7 cellular contexts compared by ENCODE assay signal in the genomic region with DNA sequence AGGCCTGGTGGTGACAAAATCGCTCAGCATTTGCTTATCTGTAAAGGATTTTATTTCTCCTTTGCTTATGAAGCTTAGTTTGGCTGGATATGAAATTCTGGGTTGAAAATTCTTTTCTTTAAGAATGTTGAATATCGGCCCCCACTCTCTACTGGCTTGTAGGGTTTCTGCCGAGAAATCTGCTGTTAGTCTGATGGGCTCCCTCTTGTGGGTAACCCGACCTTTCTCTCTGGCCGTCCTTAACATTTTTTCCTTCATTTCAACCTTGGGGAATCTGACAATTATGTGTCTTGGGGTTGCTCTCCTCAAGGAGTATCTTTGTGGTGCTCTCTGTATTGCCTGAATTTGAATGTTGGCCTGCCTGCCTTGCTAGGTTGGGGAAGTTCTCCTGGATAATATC.
DNase-seq lines count a peak whose midpoint lies in the region; ATAC-seq and TF ChIP-seq lines count a peak whose summit lies in the region.
"Not testable (repeated sequence)": the region's sequence is repeated elsewhere in the genome, so short reads cannot be mapped to it uniquely, and the experiment has no call there.

No MANE protein-coding gene starts in this region.

- TF ChIP-seq CTCF in GM23338 (conservative IDR thresholded peaks at IDR 0.05; ENCODE audit: low read depth in 2 of 2) (peak; percentile 39 to 58), LNCaP clone FGC (IDR thresholded peaks at IDR 0.05; ENCODE audit: control insufficient read depth, extremely low read depth, insufficient read depth) (0 out of 2 replicates have a peak, but pooled peaks have one; percentile 9), WERI-Rb-1 (IDR thresholded peaks at IDR 0.05; ENCODE audit: low read depth, low read length) (peak; percentile 16; the same call in 1 of the 2 replicates), fibroblast of villous mesenchyme (IDR thresholded peaks at IDR 0.05; ENCODE audit: insufficient read depth, low read depth, low read length) (peak; percentile 11)

- not testable (repeated sequence) for H3K27me3 ChIP-seq in BLaER1; GM23338 (ENCODE audit: insufficient read depth); WERI-Rb-1 (ENCODE audit: insufficient read depth, low read depth, severe bottlenecking)

- not testable (repeated sequence) for H3K36me3 ChIP-seq in BLaER1; GM23338 (ENCODE audit: insufficient read depth); WERI-Rb-1

- H3K9me3 ChIP-seq in BLaER1, result peaks cover 25% of the 10 kb centered on the region
- H3K9me3 ChIP-seq in WERI-Rb-1 (ENCODE audit: severe bottlenecking), result not testable (repeated sequence)

- peaks cover 44% of the 10 kb centered on the region for H3K4me1 ChIP-seq in BLaER1
- not testable (repeated sequence) for H3K4me1 ChIP-seq in GM23338 (ENCODE audit: insufficient read depth)

- not testable (repeated sequence) for H3F3A ChIP-seq in GM23338 (replicated peaks; ENCODE audit: low read depth)

- H3K4me3 Mint-ChIP-seq in GM23338; activated T-cell treated with anti-CD3 and anti-CD28 coated beads, Interleukin-2, amount 50 U/mL, for 72 hours; stimulated activated memory B cell treated with anti-CD40 and anti-IgM and Interleukin-4, amounts not matched to agents 10 μg/mL and 1 μg/mL and 100 μg/mL, for 72 hours: not testable (repeated sequence)

- H3K27ac Mint-ChIP-seq in GM23338, result not testable (repeated sequence)
- H3K27ac Mint-ChIP-seq in activated T-cell treated with anti-CD3 and anti-CD28 coated beads, Interleukin-2, amount 50 U/mL, for 72 hours, result peak overlapping the region; percentile 11
- peak overlapping the region; percentile 59 for H3K27ac Mint-ChIP-seq in stimulated activated memory B cell treated with anti-CD40 and anti-IgM and Interleukin-4, amounts not matched to agents 10 μg/mL and 1 μg/mL and 100 μg/mL, for 72 hours

- not testable (repeated sequence) for H3K4me3 ChIP-seq in BLaER1; GM23338; LNCaP clone FGC (ENCODE audit: low read depth, low read length); WERI-Rb-1 (ENCODE audit: low read depth, low read length); fibroblast of villous mesenchyme (ENCODE audit: low read depth, low read length)

- not testable (repeated sequence) for H3K36me3 Mint-ChIP-seq in GM23338 (ENCODE audit: low read depth)
- peaks cover 9 to 21% of the 10 kb centered on the region in 2 donors for H3K36me3 Mint-ChIP-seq in activated T-cell treated with anti-CD3 and anti-CD28 coated beads, Interleukin-2, amount 50 U/mL, for 72 hours (ENCODE audit: insufficient read depth in 2 of 2)
- peaks cover 14% of the 10 kb centered on the region for H3K36me3 Mint-ChIP-seq in stimulated activated memory B cell treated with anti-CD40 and anti-IgM and Interleukin-4, amounts not matched to agents 10 μg/mL and 1 μg/mL and 100 μg/mL, for 72 hours

- ATAC-seq in GM23338; activated T-cell treated with anti-CD3 and anti-CD28 coated beads, Interleukin-2, amount 50 U/mL, for 72 hours (replicated peaks in 1 of 2); stimulated activated memory B cell treated with anti-CD40 and anti-IgM and Interleukin-4, amounts not matched to agents 10 μg/mL and 1 μg/mL and 100 μg/mL, for 72 hours: not testable (repeated sequence)

- H4K20me1 ChIP-seq in BLaER1; GM23338 (replicated peaks; ENCODE audit: insufficient read depth): not testable (repeated sequence)

- not testable (repeated sequence) for H2AFZ ChIP-seq in GM23338

- not testable (repeated sequence) for H3K9ac ChIP-seq in BLaER1

- not testable (repeated sequence) for H3K79me2 ChIP-seq in GM23338 (replicated peaks; ENCODE audit: insufficient read depth)

- H3K4me2 ChIP-seq in BLaER1, result peak overlapping the region; percentile 17; the same call in 1 of the 2 replicates
- H3K4me2 ChIP-seq in GM23338, result not testable (repeated sequence)

- peaks cover 16% of the 10 kb centered on the region; the same call in 2 of the 3 replicates for H3K9me3 Mint-ChIP-seq in GM23338
- H3K9me3 Mint-ChIP-seq in activated T-cell treated with anti-CD3 and anti-CD28 coated beads, Interleukin-2, amount 50 U/mL, for 72 hours, result peaks cover 16 to 18% of the 10 kb centered on the region in 2 donors
- peaks cover 26% of the 10 kb centered on the region for H3K9me3 Mint-ChIP-seq in stimulated activated memory B cell treated with anti-CD40 and anti-IgM and Interleukin-4, amounts not matched to agents 10 μg/mL and 1 μg/mL and 100 μg/mL, for 72 hours

- peaks cover 15% of the 10 kb centered on the region for H3K27me3 Mint-ChIP-seq in GM23338 (ENCODE audit: insufficient read depth, low read depth, poor library complexity)
- not testable (repeated sequence) for H3K27me3 Mint-ChIP-seq in activated T-cell treated with anti-CD3 and anti-CD28 coated beads, Interleukin-2, amount 50 U/mL, for 72 hours (ENCODE audit: low read depth)
- peaks cover 31% of the 10 kb centered on the region for H3K27me3 Mint-ChIP-seq in stimulated activated memory B cell treated with anti-CD40 and anti-IgM and Interleukin-4, amounts not matched to agents 10 μg/mL and 1 μg/mL and 100 μg/mL, for 72 hours

- H3K4me1 Mint-ChIP-seq in GM23338, result peaks cover 11% of the 10 kb centered on the region
- peaks cover 15% of the 10 kb centered on the region for H3K4me1 Mint-ChIP-seq in activated T-cell treated with anti-CD3 and anti-CD28 coated beads, Interleukin-2, amount 50 U/mL, for 72 hours (ENCODE audit: low read depth)
- peaks cover 25% of the 10 kb centered on the region for H3K4me1 Mint-ChIP-seq in stimulated activated memory B cell treated with anti-CD40 and anti-IgM and Interleukin-4, amounts not matched to agents 10 μg/mL and 1 μg/mL and 100 μg/mL, for 72 hours

- not testable (repeated sequence) for H3K27ac ChIP-seq in BLaER1; GM23338 (ENCODE audit: low read depth); WERI-Rb-1

- H3K9me2 ChIP-seq in GM23338 (ENCODE audit: insufficient read depth), result not testable (repeated sequence)

- DNase-seq in GM23338 (ENCODE audit: low spot score), result peak; percentile 39
- not testable (repeated sequence) for DNase-seq in LNCaP clone FGC (ENCODE audit: low read depth); WERI-Rb-1; activated T-cell treated with anti-CD3 and anti-CD28 coated beads, Interleukin-2, amount 50 U/mL, for 72 hours; fibroblast of villous mesenchyme (ENCODE audit: low read depth)
